ENCODE assay signal across 8 cellular contexts in the genomic region with DNA sequence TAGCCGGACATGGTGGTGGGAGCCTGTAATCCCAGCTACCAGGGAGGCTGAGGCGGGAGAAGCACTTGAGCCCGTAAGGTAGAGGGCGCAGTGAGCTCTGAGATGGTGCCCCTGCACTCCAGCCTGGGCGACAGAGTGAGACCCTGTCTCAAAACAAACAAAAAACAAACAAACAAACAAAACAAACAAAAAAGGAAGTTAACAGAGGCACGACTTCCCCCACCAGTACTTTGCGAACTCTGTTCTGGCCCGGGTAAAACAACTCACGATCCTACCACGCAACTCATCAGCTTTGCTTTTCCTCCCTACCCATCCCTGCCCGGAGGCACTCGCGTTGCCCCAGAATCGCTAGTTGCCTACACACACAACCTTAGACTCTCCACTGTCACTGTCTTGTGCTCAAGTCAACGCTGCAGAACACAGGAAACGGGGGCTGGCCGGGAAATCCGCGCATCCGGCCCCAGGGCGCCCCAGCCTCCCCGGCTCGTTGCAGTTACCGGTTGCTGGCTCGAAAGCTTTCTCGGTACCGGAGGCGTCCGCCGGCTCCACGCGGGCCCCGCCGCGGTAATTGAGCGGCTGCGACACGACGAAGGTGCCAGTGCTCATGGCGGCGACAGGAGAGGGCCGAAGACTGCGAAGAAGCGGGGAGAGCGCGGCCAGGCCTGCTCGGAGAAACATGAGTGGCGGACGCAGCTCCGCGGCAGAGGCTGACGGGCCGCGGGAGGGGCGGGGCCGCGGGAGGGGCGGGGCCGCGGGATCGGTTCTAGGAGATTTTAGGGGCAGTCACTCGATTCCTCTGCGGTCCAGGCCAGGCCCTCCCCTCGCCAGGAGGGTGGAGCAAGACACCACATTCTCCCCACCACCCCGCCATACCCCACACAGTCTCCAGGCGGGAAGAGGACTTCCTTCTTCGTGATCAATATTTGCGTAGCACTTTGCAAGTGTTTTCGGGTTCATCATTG. TPM values are rescaled to one million over a fixed set of nuclear protein-coding genes. Genes with fewer than 3 reads are reported as not detected.
DNase-seq lines count a peak whose midpoint lies in the region; ATAC-seq, FAIRE-seq and TF ChIP-seq lines count a peak whose summit lies in the region.

A gene (minus strand): TSS at position 682 of the 962 bp plus-strand sequence. CDS start 4 bp downstream, at position 678.

- H3K4me1 ChIP-seq in IMR-90 (ENCODE audit: control insufficient read depth, insufficient read depth, low read length) (no peaks in the 10 kb centered on the region), OCI-LY3 (ENCODE audit: low read length) (peaks cover 3% of the 10 kb centered on the region; the same call in 1 of the 2 replicates), endothelial cell of umbilical vein (ENCODE audit: control insufficient read depth, extremely low read depth, insufficient read depth, low read length) (peaks cover 21% of the 10 kb centered on the region), mononuclear cell (ENCODE audit: insufficient read depth, low read length) (peaks cover 32% of the 10 kb centered on the region)

- peak within 1 kb of the TSS; percentile 94 for H3K27ac ChIP-seq in IMR-90 (ENCODE audit: insufficient read depth, low read length)
- H3K27ac ChIP-seq in OCI-LY3 (ENCODE audit: low read length): peak within 1 kb of the TSS; percentile 65
- peak within 1 kb of the TSS; percentile 72 for H3K27ac ChIP-seq in endothelial cell of umbilical vein (ENCODE audit: insufficient read depth, low read depth, low read length)

- H3K14ac ChIP-seq in IMR-90 (replicated peaks; ENCODE audit: low read depth, low read length): peak within 1 kb of the TSS; percentile 94

- no peaks in the 10 kb centered on the region for H4K20me1 ChIP-seq in IMR-90 (ENCODE audit: insufficient read depth, low read length)
- H4K20me1 ChIP-seq in OCI-LY3 (ENCODE audit: insufficient read depth, low read length): no peaks in the 10 kb centered on the region
- no peaks in the 10 kb centered on the region for H4K20me1 ChIP-seq in endothelial cell of umbilical vein (replicated peaks; ENCODE audit: control insufficient read depth, extremely low read depth, insufficient read depth, low read length)

- peak within 1 kb of the TSS; percentile 82 for H2AK9ac ChIP-seq in IMR-90 (replicated peaks; ENCODE audit: low read depth, low read length, poor library complexity)

- H2AK5ac ChIP-seq in IMR-90 (ENCODE audit: low read depth, low read length): peak within 1 kb of the TSS; percentile 29; the same call in 1 of the 2 replicates

- peak within 1 kb of the TSS; percentile 88 for H2BK120ac ChIP-seq in IMR-90 (ENCODE audit: low read depth, low read length)

- H3K9me3 ChIP-seq in IMR-90 (ENCODE audit: control insufficient read depth, insufficient read depth, low read length) (no peaks in the 10 kb centered on the region), OCI-LY3 (ENCODE audit: insufficient read depth, low read length) (no peaks in the 10 kb centered on the region), endothelial cell of umbilical vein (replicated peaks; ENCODE audit: control insufficient read depth, insufficient read depth, low read length) (no peaks in the 10 kb centered on the region), mononuclear cell (ENCODE audit: low read depth, low read length) (no peaks in the 10 kb centered on the region)

- peak within 1 kb of the TSS; percentile 84 for H4K5ac ChIP-seq in IMR-90 (ENCODE audit: low read depth, low read length)

- no peak for TF ChIP-seq RAD21 in IMR-90 (IDR thresholded peaks at IDR 0.05; ENCODE audit: low read length)

- H3K23ac ChIP-seq in IMR-90 (ENCODE audit: low read depth, low read length): peak within 1 kb of the TSS; percentile 96

- peak within 1 kb of the TSS; percentile 96 for H3K4me2 ChIP-seq in IMR-90 (ENCODE audit: low read depth, low read length)
- H3K4me2 ChIP-seq in OCI-LY3 (ENCODE audit: low read length): peak within 1 kb of the TSS; percentile 93
- H3K4me2 ChIP-seq in endothelial cell of umbilical vein (ENCODE audit: insufficient read depth, low read length): peak within 1 kb of the TSS; percentile 86

- peak within 1 kb of the TSS; percentile 69; the same call in 1 of the 2 replicates for H2BK20ac ChIP-seq in IMR-90 (ENCODE audit: low read depth, low read length)

- intact Hi-C loops in IMR-90 (cut with micrococcal nuclease): loop anchor here (1.0 kb wide), 3 partner anchors 66 to 97 kb away; a partner anchor contains a TSS
- intact Hi-C loops in endothelial cell of umbilical vein (cut with micrococcal nuclease): loop anchor here (1.0 to 5.0 kb wide), 4 partner anchors 67 to 214 kb away; a partner anchor contains a TSS

- peak within 1 kb of the TSS; percentile 47 for H4K91ac ChIP-seq in IMR-90 (ENCODE audit: insufficient read depth, low read depth, low read length)

- H3K36me3 ChIP-seq in IMR-90 (ENCODE audit: control insufficient read depth, insufficient read depth, low read length) (no peaks in the 10 kb centered on the region), OCI-LY3 (replicated peaks; ENCODE audit: low read depth, low read length) (no peaks in the 10 kb centered on the region), endothelial cell of umbilical vein (ENCODE audit: control insufficient read depth in 2 of 2, extremely low read depth in 1 of 2, insufficient read depth in 2 of 2, low read length in 2 of 2) (no peaks in the 10 kb centered on the region)

- dilution Hi-C loops in IMR-90 (cut with HindIII; ENCODE audit: low sequenced_read_pairs, unreplicated experiment) (no loop called here), endothelial cell of umbilical vein (cut with MboI; ENCODE audit: extremely low pct_ligation_motif_present, low sequenced_read_pairs) (no loop called here)

- POLR2A ChIA-PET in IMR-90 (lab: Charles Lee; ENCODE audit: unreplicated experiment): interaction anchor here (0.6 kb wide), 3 partner anchors 57 to 193 kb away, joined by 3 to 4 read pairs (median 3); no protein-coding TSS in a partner anchor
- POLR2A ChIA-PET in endothelial cell of umbilical vein (lab: Charles Lee): interaction anchor here (0.6 to 0.8 kb wide), 2 partner anchors 23 to 198 kb away, joined by 3 read pairs; no protein-coding TSS in a partner anchor

- peak; percentile 59 for FAIRE-seq in endothelial cell of umbilical vein (lab: Jason Lieb, UNC)

- peak within 1 kb of the TSS; percentile 64; the same call in 1 of the 2 replicates for H3K56ac ChIP-seq in IMR-90 (ENCODE audit: extremely low read depth, insufficient read depth, low read length)

- H2AFZ ChIP-seq in IMR-90 (replicated peaks; ENCODE audit: low read length, poor library complexity): peak within 1 kb of the TSS; percentile 96
- peak within 1 kb of the TSS; percentile 97 for H2AFZ ChIP-seq in OCI-LY3 (ENCODE audit: low read depth, low read length)
- H2AFZ ChIP-seq in endothelial cell of umbilical vein (ENCODE audit: low read depth, low read length): peak within 1 kb of the TSS; percentile 96

- H3K4ac ChIP-seq in IMR-90 (ENCODE audit: low read depth, low read length): peak within 1 kb of the TSS; percentile 93

- in situ Hi-C loops in IMR-90 (cut with MboI; ENCODE audit: low sequenced_read_pairs): no loop called here

- DNase-seq in DMS153 treated with DMSO at 0.1 percent for 48 hours (lab: John Stamatoyannopoulos, UW; ENCODE audit: unreplicated experiment) (peak; percentile 77), IMR-90 (peak; percentile 76), endothelial cell of umbilical vein (ENCODE audit: low read depth, low spot score) (peak; percentile 84)
- peak; percentile 93 for DNase-seq in activated CD8-positive, alpha-beta memory T cell treated with anti-CD3 and anti-CD28 coated beads, Interleukin-2, amount 50 U/mL, for 48 hours
- peak; percentile 66 to 71 for DNase-seq in stimulated activated CD8-positive, alpha-beta memory T cell treated with anti-CD3 and anti-CD28 coated beads, Interleukin-4, amount 100 ng/mL, for 1 hour (ENCODE audit: low read depth in 2 of 2, low spot score in 1 of 2)

- peak within 1 kb of the TSS; percentile 17; the same call in 1 of the 3 replicates for H2BK15ac ChIP-seq in IMR-90 (ENCODE audit: low read depth, low read length)

- H3K18ac ChIP-seq in IMR-90 (ENCODE audit: low read depth, low read length): peak within 1 kb of the TSS; percentile 80

- H3K9ac ChIP-seq in IMR-90 (ENCODE audit: low read depth, low read length) (peak within 1 kb of the TSS; percentile 87), OCI-LY3 (ENCODE audit: low read length) (peak within 1 kb of the TSS; percentile 76), endothelial cell of umbilical vein (replicated peaks; ENCODE audit: extremely low read depth, insufficient read depth, low read length) (peak within 1 kb of the TSS; percentile 85)

- H4K8ac ChIP-seq in IMR-90 (ENCODE audit: low read depth in 2 of 2, low read length in 2 of 2): peak within 1 kb of the TSS; percentile 65 to 89

- 0% methylated on average over 13 of the region's 69 CpGs; no CpG with 5 or more reads in 1 of the 2 experiments for WGBS in IMR-90 (ENCODE audit: extremely low coverage in 2 of 2, insufficient read length in 1 of 2), 2 experiments

- ATAC-seq in GM21529 (IDR thresholded peaks at IDR 0.05; ENCODE audit: unreplicated experiment) (peak; percentile 91), IMR-90 (ENCODE audit: low read depth) (peak; percentile 96)

- H3K9me1 ChIP-seq in IMR-90 (ENCODE audit: insufficient read depth, low read length) (no peaks in the 10 kb centered on the region), endothelial cell of umbilical vein (replicated peaks; ENCODE audit: control insufficient read depth, extremely low read depth, insufficient read depth, low read length) (no peaks in the 10 kb centered on the region)

- peak within 1 kb of the TSS; percentile 91 for H2BK5ac ChIP-seq in IMR-90 (ENCODE audit: low read depth, low read length, poor library complexity, severe bottlenecking)

- peaks cover 2 to 27% of the 10 kb centered on the region in 2 experiments; a peak in 3 of 4 replicates for H3K79me1 ChIP-seq in IMR-90 (ENCODE audit: low read depth in 1 of 2, low read length in 2 of 2)

- H3K79me2 ChIP-seq in OCI-LY3 (ENCODE audit: low read length) (peaks cover 23% of the 10 kb centered on the region), endothelial cell of umbilical vein (ENCODE audit: control insufficient read depth, insufficient read depth, low read length) (peaks cover 30% of the 10 kb centered on the region)

- no TSS peak for BruUV-seq in IMR-90 (replicated peaks; lab: Mats Ljungman, UMichigan)
- TSS peak; percentile 60 for BruUV-seq in endothelial cell of umbilical vein (replicated peaks; lab: Mats Ljungman, UMichigan)

- H3K27me3 ChIP-seq in IMR-90 (ENCODE audit: control insufficient read depth, insufficient read depth, low read length) (no peaks in the 10 kb centered on the region), OCI-LY3 (ENCODE audit: low read depth, low read length) (peaks cover 11% of the 10 kb centered on the region), endothelial cell of umbilical vein (ENCODE audit: control insufficient read depth in 2 of 2, insufficient read depth in 2 of 2, low read length in 2 of 2) (peaks cover 2 to 3% of the 10 kb centered on the region in 2 experiments), mononuclear cell (ENCODE audit: insufficient read depth, low read length) (no peaks in the 10 kb centered on the region)

- CTCF ChIA-PET in IMR-90 (lab: Yijun Ruan, JAX) (interaction anchor here (0.6 to 0.9 kb wide), 5 partner anchors 10 to 209 kb away, joined by 3 read pairs; no protein-coding TSS in a partner anchor), endothelial cell of umbilical vein (lab: Charles Lee) (interaction anchor here (0.7 to 2.2 kb wide), 21 partner anchors 8 to 1522 kb away, joined by 3 to 10 read pairs (median 4); a partner anchor contains a TSS)

- H3K4me3 ChIP-seq in IMR-90 (ENCODE audit: insufficient read depth, low read depth, low read length): peak within 1 kb of the TSS; percentile 70
- peak within 1 kb of the TSS; percentile 86 for H3K4me3 ChIP-seq in OCI-LY3 (ENCODE audit: low read length)
- H3K4me3 ChIP-seq in endothelial cell of umbilical vein (replicated peaks in 1 of 3; ENCODE audit: insufficient read depth in 1 of 3, low read depth in 1 of 3, low read length in 3 of 3): peak within 1 kb of the TSS; percentile 36 to 75 (median 55)
- H3K4me3 ChIP-seq in mononuclear cell (ENCODE audit: low read length): peak within 1 kb of the TSS; percentile 91

- TF ChIP-seq POLR2A in IMR-90 (IDR thresholded peaks at IDR 0.05; ENCODE audit: low read depth, low read length) (peak; percentile 61; the same call in 1 of the 2 replicates), endothelial cell of umbilical vein (IDR thresholded peaks at IDR 0.05; ENCODE audit: low read depth, low read length) (peak; percentile 82)

- TF ChIP-seq CTCF in IMR-90 (conservative IDR thresholded peaks at IDR 0.05; ENCODE audit: low read depth, low read length) (peak; percentile 23; the same call in 1 of the 2 replicates), OCI-LY3 (IDR thresholded peaks at IDR 0.05; ENCODE audit: low read depth, low read length) (peak; percentile 51), endothelial cell of umbilical vein (IDR thresholded peaks at IDR 0.05; ENCODE audit: extremely low read depth in 1 of 2, insufficient read depth in 1 of 2, low read depth in 1 of 2, low read length in 2 of 2) (peak in 1 of 2 donors; percentile 30)

RNA-seq across cellular contexts. Expression of the gene that starts here (rescaled TPM):
- 43.7 and 101 TPM in 2 replicates for total RNA-seq in IMR-90 (2012; rRNA removed)
- polyA plus RNA-seq in IMR-90 (2012; rRNA removed): 40.1 and 43.5 TPM in 2 replicates
- polyA plus RNA-seq in IMR-90 (2012; cell fraction: cytosol; rRNA removed): 12.9 and 19.0 TPM in 2 replicates
- polyA plus RNA-seq in IMR-90 (2012; cell fraction: nucleus; rRNA removed; ENCODE audit: low replicate concordance): 8.8 and 44.9 TPM in 2 replicates
- total RNA-seq in endothelial cell of umbilical vein: 41.4 and 47.4 TPM in 2 replicates
- polyA plus RNA-seq in endothelial cell of umbilical vein: 15.2 and 25.5 TPM in 2 replicates
- 20.5 and 21.0 TPM in 2 replicates for polyA plus RNA-seq in endothelial cell of umbilical vein (2011; cell fraction: cytosol; rRNA removed)
- 17.6 and 34.4 TPM in 2 replicates for polyA plus RNA-seq in endothelial cell of umbilical vein (2011; cell fraction: nucleus; rRNA removed)
- polyA plus RNA-seq in endothelial cell of umbilical vein (2012): 30.4 and 50.8 TPM in 2 replicates
- 17.4 and 25.9 TPM in 2 replicates for polyA minus RNA-seq in endothelial cell of umbilical vein
- polyA minus RNA-seq in endothelial cell of umbilical vein (2011; cell fraction: cytosol; rRNA and poly(A)+ RNA removed): 57.5 TPM
- polyA minus RNA-seq in endothelial cell of umbilical vein (2011; cell fraction: nucleus; rRNA and poly(A)+ RNA removed): 7.9 and 15.1 TPM in 2 replicates
- 28.7 TPM for total RNA-seq in mononuclear cell

Comparison
In these comparisons a context has a peak if more than half of its experiments do, and no peak if none do; other contexts are left out.
1. Peak in every context shown above with its lines: DNase-seq, ATAC-seq, H3K4me3 ChIP-seq and H3K27ac ChIP-seq.